Comparison of ENCODE assay signal across 8 cellular contexts in genomic region chr2:229900514-229900913, GRCh38. TPM values are rescaled to one million over a fixed set of nuclear protein-coding genes. Genes with fewer than 3 reads are reported as not detected.
A peak's percentile ranks its signal among the peaks of the same experiment; 100 is the strongest.
DNase-seq lines count a peak whose midpoint lies in the region; ATAC-seq, FAIRE-seq and TF ChIP-seq lines count a peak whose summit lies in the region.
"Not testable (repeated sequence)": the region's sequence is repeated elsewhere in the genome, so short reads cannot be mapped to it uniquely, and the experiment has no call there.

No MANE protein-coding gene starts in this region.

- DNase-seq in A549 (ENCODE audit: low read depth in 1 of 2, low spot score in 1 of 2); GM12878 (ENCODE audit: low read depth, low spot score); cardiac muscle cell (ENCODE audit: low read depth in 1 of 2, low spot score in 1 of 2); HepG2 (ENCODE audit: low spot score); stimulated activated effector memory CD8-positive, alpha-beta T cell treated with anti-CD3 and anti-CD28 coated beads, Interleukin-12 subunit alpha, Interleukin-12 subunit beta, amount 100 ng/mL, for 72 hours (ENCODE audit: low spot score in 2 of 2): not testable (repeated sequence)
- peak; percentile 32 for DNase-seq in activated CD4-positive, alpha-beta T cell treated with anti-CD3 and anti-CD28 coated beads for 36 hours
- DNase-seq in activated CD4-positive, alpha-beta memory T cell treated with anti-CD3 and anti-CD28 coated beads for 36 hours, result peak; percentile 59
- DNase-seq in activated T-cell treated with anti-CD3 and anti-CD28 coated beads, Interleukin-2, amount 50 U/mL, for 72 hours, result peak; percentile 20 to 36

- CTCF ChIA-PET in A549 (lab: Yijun Ruan, JAX), result interaction anchor here (0.6 to 1.4 kb wide), 2 partner anchors 8 to 9 kb away, joined by 3 to 7 read pairs; no protein-coding TSS in a partner anchor
- CTCF ChIA-PET in activated CD4-positive, alpha-beta T cell treated with anti-CD3 and anti-CD28 coated beads for 36 hours (lab: Charles Lee), result interaction anchor here (1.0 to 2.7 kb wide), 3 partner anchors 9 to 100 kb away, joined by 3 to 7 read pairs (median 5); no protein-coding TSS in a partner anchor
- CTCF ChIA-PET in activated CD4-positive, alpha-beta memory T cell treated with anti-CD3 and anti-CD28 coated beads for 36 hours (lab: Charles Lee), result interaction anchor here (0.6 to 3.5 kb wide), 4 partner anchors 9 to 1862 kb away, joined by 3 to 15 read pairs (median 4); partner anchors contain the start of genes FBXO36 and TRIP12
- CTCF ChIA-PET in GM12878 (lab: Yijun Ruan, JAX), result interaction anchor here (0.6 to 6.2 kb wide), 6 partner anchors 10 to 119 kb away, joined by 3 to 32 read pairs (median 4); no protein-coding TSS in a partner anchor
- CTCF ChIA-PET in HepG2 (lab: Yijun Ruan, JAX; ENCODE audit: low intra/inter-chr PET ratio, low total read pairs), result not testable (repeated sequence)

- not testable (repeated sequence) for H3K4me3 Mint-ChIP-seq in activated CD4-positive, alpha-beta T cell treated with anti-CD3 and anti-CD28 coated beads for 36 hours; activated CD4-positive, alpha-beta memory T cell treated with anti-CD3 and anti-CD28 coated beads for 36 hours
- peak overlapping the region; percentile 24 to 44 for H3K4me3 Mint-ChIP-seq in activated T-cell treated with anti-CD3 and anti-CD28 coated beads, Interleukin-2, amount 50 U/mL, for 72 hours
- H3K4me3 Mint-ChIP-seq in stimulated activated effector memory CD8-positive, alpha-beta T cell treated with anti-CD3 and anti-CD28 coated beads, Interleukin-12 subunit alpha, Interleukin-12 subunit beta, amount 100 ng/mL, for 72 hours, result peak overlapping the region; percentile 14

- H3K27me3 ChIP-seq in GM12878 (replicated peaks in 1 of 2; ENCODE audit: control insufficient read depth in 2 of 2, insufficient read depth in 2 of 2, low read length in 1 of 2); cardiac muscle cell; HepG2 (ENCODE audit: control insufficient read depth in 1 of 2, insufficient read depth in 2 of 2, low read length in 2 of 2): not testable (repeated sequence)

- peaks cover 63% of the 10 kb centered on the region for H3K4me1 Mint-ChIP-seq in activated CD4-positive, alpha-beta T cell treated with anti-CD3 and anti-CD28 coated beads for 36 hours
- peaks cover 53% of the 10 kb centered on the region for H3K4me1 Mint-ChIP-seq in activated CD4-positive, alpha-beta memory T cell treated with anti-CD3 and anti-CD28 coated beads for 36 hours (ENCODE audit: low read depth)
- H3K4me1 Mint-ChIP-seq in activated T-cell treated with anti-CD3 and anti-CD28 coated beads, Interleukin-2, amount 50 U/mL, for 72 hours (ENCODE audit: low read depth), result peaks cover 59% of the 10 kb centered on the region
- H3K4me1 Mint-ChIP-seq in stimulated activated effector memory CD8-positive, alpha-beta T cell treated with anti-CD3 and anti-CD28 coated beads, Interleukin-12 subunit alpha, Interleukin-12 subunit beta, amount 100 ng/mL, for 72 hours, result peaks cover 48% of the 10 kb centered on the region

- not testable (repeated sequence) for H3K9me3 ChIP-seq in A549; GM12878 (replicated peaks; ENCODE audit: control insufficient read depth, insufficient read depth, low read length); cardiac muscle cell (ENCODE audit: low read depth); HepG2 (ENCODE audit: low read length)

- not testable (repeated sequence) for H2AFZ ChIP-seq in GM12878 (ENCODE audit: control insufficient read depth, low read depth, low read length); HepG2 (ENCODE audit: low read length)

- not testable (repeated sequence) for BruUV-seq in GM12878 (replicated peaks; lab: Mats Ljungman, UMichigan); HepG2 (replicated peaks; lab: Mats Ljungman, UMichigan)

- not testable (repeated sequence) for H3K9ac ChIP-seq in GM12878 (ENCODE audit: control insufficient read depth, insufficient read depth, low read length); HepG2 (ENCODE audit: insufficient read depth, low read depth, low read length)

- peak overlapping the region; percentile 31 for H3K4me2 ChIP-seq in A549
- H3K4me2 ChIP-seq in GM12878 (ENCODE audit: control insufficient read depth, insufficient read depth), result not testable (repeated sequence)
- 0 out of 2 replicates have a peak overlapping the region, but pooled peaks have one; percentile 0 for H3K4me2 ChIP-seq in HepG2 (ENCODE audit: low read depth, low read length)

- H3K79me2 ChIP-seq in GM12878 (ENCODE audit: control insufficient read depth, insufficient read depth, low read length) (peaks cover 83% of the 10 kb centered on the region), HepG2 (ENCODE audit: insufficient read depth, low read length) (peaks cover 90% of the 10 kb centered on the region)

- H3K36me3 ChIP-seq in GM12878 (ENCODE audit: control insufficient read depth in 2 of 2, insufficient read depth in 2 of 2, low read length in 1 of 2), result peaks cover 5 to 25% of the 10 kb centered on the region in 2 experiments
- not testable (repeated sequence) for H3K36me3 ChIP-seq in cardiac muscle cell
- H3K36me3 ChIP-seq in HepG2 (replicated peaks in 1 of 2; ENCODE audit: control insufficient read depth in 1 of 2, insufficient read depth in 2 of 2, low read length in 2 of 2), result peaks cover 4 to 26% of the 10 kb centered on the region in 2 experiments; a peak in 4 of 5 replicates

- in situ Hi-C loops in GM12878 (cut with MboI); HepG2 (cut with HindIII; ENCODE audit: extremely low pct_ligation_motif_present, low pct_unique_long_range_greater_than_20kb): not testable (repeated sequence)

- not testable (repeated sequence) for TF ChIP-seq RAD21 in A549 (conservative IDR thresholded peaks at IDR 0.05 in 1 of 2, IDR thresholded peaks at IDR 0.05 in 1 of 2); GM12878 (IDR thresholded peaks at IDR 0.05; ENCODE audit: insufficient read depth, low read depth, low read length); HepG2 (CRISPR knock-in tag; IDR thresholded peaks at IDR 0.05)

- RAD21 ChIA-PET in GM12878 (lab: Charles Lee; ENCODE audit: unreplicated experiment), result interaction anchor here (1.4 kb wide), 1 partner anchor 11 kb away, joined by 3 read pairs; no protein-coding TSS in a partner anchor

- H3K9me3 Mint-ChIP-seq in activated CD4-positive, alpha-beta T cell treated with anti-CD3 and anti-CD28 coated beads for 36 hours (ENCODE audit: low read depth); activated CD4-positive, alpha-beta memory T cell treated with anti-CD3 and anti-CD28 coated beads for 36 hours; activated T-cell treated with anti-CD3 and anti-CD28 coated beads, Interleukin-2, amount 50 U/mL, for 72 hours; stimulated activated effector memory CD8-positive, alpha-beta T cell treated with anti-CD3 and anti-CD28 coated beads, Interleukin-12 subunit alpha, Interleukin-12 subunit beta, amount 100 ng/mL, for 72 hours: not testable (repeated sequence)

- H3K4me3 ChIP-seq in A549; GM12878; cardiac muscle cell; HepG2 (replicated peaks in 1 of 3; ENCODE audit: insufficient read depth in 1 of 3, low read depth in 2 of 3, low read length in 3 of 3): not testable (repeated sequence)

- not testable (repeated sequence) for ATAC-seq in A549, GM12878, HepG2
- ATAC-seq in activated CD4-positive, alpha-beta T cell treated with anti-CD3 and anti-CD28 coated beads for 36 hours, result peak; percentile 38
- ATAC-seq in activated T-cell treated with anti-CD3 and anti-CD28 coated beads, Interleukin-2, amount 50 U/mL, for 72 hours (replicated peaks in 1 of 2), result peak; percentile 56 to 67
- peak; percentile 53 for ATAC-seq in stimulated activated effector memory CD8-positive, alpha-beta T cell treated with anti-CD3 and anti-CD28 coated beads, Interleukin-12 subunit alpha, Interleukin-12 subunit beta, amount 100 ng/mL, for 72 hours

- H3K4me1 ChIP-seq in A549 (peaks cover 27% of the 10 kb centered on the region), cardiac muscle cell (ENCODE audit: low read depth) (peaks cover 17% of the 10 kb centered on the region), HepG2 (ENCODE audit: insufficient read depth, low read length) (peaks cover 24% of the 10 kb centered on the region)
- H3K4me1 ChIP-seq in GM12878 (ENCODE audit: control insufficient read depth, insufficient read depth, low read length), result not testable (repeated sequence)

- not testable (repeated sequence) for TF ChIP-seq POLR2A in A549 (IDR thresholded peaks at IDR 0.05; ENCODE audit: low read length); GM12878 (IDR thresholded peaks at IDR 0.05; ENCODE audit: low read depth, low read length); HepG2 (IDR thresholded peaks at IDR 0.05; ENCODE audit: insufficient read depth in 1 of 2, low read depth in 2 of 2, low read length in 2 of 2)

- not testable (repeated sequence) for H3K27ac Mint-ChIP-seq in activated CD4-positive, alpha-beta T cell treated with anti-CD3 and anti-CD28 coated beads for 36 hours; activated T-cell treated with anti-CD3 and anti-CD28 coated beads, Interleukin-2, amount 50 U/mL, for 72 hours
- H3K27ac Mint-ChIP-seq in activated CD4-positive, alpha-beta memory T cell treated with anti-CD3 and anti-CD28 coated beads for 36 hours, result peak overlapping the region; percentile 8
- H3K27ac Mint-ChIP-seq in stimulated activated effector memory CD8-positive, alpha-beta T cell treated with anti-CD3 and anti-CD28 coated beads, Interleukin-12 subunit alpha, Interleukin-12 subunit beta, amount 100 ng/mL, for 72 hours, result peak overlapping the region; percentile 78

- H3K27me3 Mint-ChIP-seq in activated CD4-positive, alpha-beta T cell treated with anti-CD3 and anti-CD28 coated beads for 36 hours; activated CD4-positive, alpha-beta memory T cell treated with anti-CD3 and anti-CD28 coated beads for 36 hours; activated T-cell treated with anti-CD3 and anti-CD28 coated beads, Interleukin-2, amount 50 U/mL, for 72 hours (ENCODE audit: low read depth): not testable (repeated sequence)

- SMC1A ChIA-PET in GM12878 (lab: Charles Lee; ENCODE audit: uncharacterized antibody, unreplicated experiment), result interaction anchor here (0.8 to 1.5 kb wide), 3 partner anchors 9 to 99 kb away, joined by 3 to 4 read pairs (median 3); no protein-coding TSS in a partner anchor

- 88% methylated on average over 9 of the region's 9 CpGs for WGBS in A549 (ENCODE audit: missing lambda C conversion rate)
- WGBS in GM12878 (ENCODE audit: insufficient coverage, insufficient replicate concordance, low lambda C conversion rate, missing lambda C conversion rate), result 39% methylated on average over 9 of the region's 9 CpGs
- 94% methylated on average over 9 of the region's 9 CpGs for WGBS in HepG2 (ENCODE audit: low lambda C conversion rate)

- FAIRE-seq in A549 (lab: Jason Lieb, UNC); GM12878 (lab: Jason Lieb, UNC); HepG2 (lab: Jason Lieb, UNC): not testable (repeated sequence)

- H4K20me1 ChIP-seq in GM12878 (ENCODE audit: control insufficient read depth, insufficient read depth), result not testable (repeated sequence)
- H4K20me1 ChIP-seq in HepG2 (ENCODE audit: insufficient read depth, low read length), result peaks cover 53% of the 10 kb centered on the region

- POLR2A ChIA-PET in A549 (lab: Yijun Ruan, JAX), result not testable (repeated sequence)
- POLR2A ChIA-PET in activated CD4-positive, alpha-beta T cell treated with anti-CD3 and anti-CD28 coated beads for 36 hours (lab: Charles Lee), result interaction anchor here (1.2 kb wide), 1 partner anchor 20 kb away, joined by 3 read pairs; no protein-coding TSS in a partner anchor
- POLR2A ChIA-PET in activated CD4-positive, alpha-beta memory T cell treated with anti-CD3 and anti-CD28 coated beads for 36 hours (lab: Charles Lee), result interaction anchor here (0.6 to 0.8 kb wide), 3 partner anchors 13 to 78 kb away, joined by 3 to 5 read pairs (median 4); no protein-coding TSS in a partner anchor
- POLR2A ChIA-PET in GM12878 (lab: Charles Lee) (interaction anchor here (0.6 kb wide), 1 partner anchor 14 kb away, joined by 3 read pairs; no protein-coding TSS in a partner anchor), HepG2 (lab: Yijun Ruan, JAX) (interaction anchor here (2.1 kb wide), 1 partner anchor 20 kb away, joined by 6 read pairs; no protein-coding TSS in a partner anchor)

- TF ChIP-seq CTCF in A549 (IDR thresholded peaks at IDR 0.05); GM12878 (IDR thresholded peaks at IDR 0.05 in 2 of 3, conservative IDR thresholded peaks at IDR 0.05 in 1 of 3; ENCODE audit: control insufficient read depth in 2 of 3, extremely low read depth in 1 of 3, insufficient read depth in 1 of 3, low read depth in 3 of 3, low read length in 3 of 3); cardiac muscle cell (IDR thresholded peaks at IDR 0.05; ENCODE audit: low read depth, low read length); HepG2 (CRISPR knock-in tag; IDR thresholded peaks at IDR 0.05): not testable (repeated sequence)

- peaks cover 32% of the 10 kb centered on the region for H3K36me3 Mint-ChIP-seq in activated CD4-positive, alpha-beta T cell treated with anti-CD3 and anti-CD28 coated beads for 36 hours (ENCODE audit: low read depth)
- peaks cover 11% of the 10 kb centered on the region for H3K36me3 Mint-ChIP-seq in activated CD4-positive, alpha-beta memory T cell treated with anti-CD3 and anti-CD28 coated beads for 36 hours
- peaks cover 3 to 18% of the 10 kb centered on the region in 2 donors for H3K36me3 Mint-ChIP-seq in activated T-cell treated with anti-CD3 and anti-CD28 coated beads, Interleukin-2, amount 50 U/mL, for 72 hours (ENCODE audit: insufficient read depth in 2 of 2)
- peaks cover 72% of the 10 kb centered on the region for H3K36me3 Mint-ChIP-seq in stimulated activated effector memory CD8-positive, alpha-beta T cell treated with anti-CD3 and anti-CD28 coated beads, Interleukin-12 subunit alpha, Interleukin-12 subunit beta, amount 100 ng/mL, for 72 hours

- intact Hi-C loops in activated CD4-positive, alpha-beta T cell treated with anti-CD3 and anti-CD28 coated beads for 36 hours (cut with DNase I, micrococcal nuclease); GM12878 (cut with micrococcal nuclease; ENCODE audit: unreplicated experiment); HepG2 (cut with micrococcal nuclease; ENCODE audit: unreplicated experiment): not testable (repeated sequence)
- intact Hi-C loops in activated CD4-positive, alpha-beta memory T cell treated with anti-CD3 and anti-CD28 coated beads for 36 hours (cut with micrococcal nuclease), result loop anchor here (1.0 kb wide), 1 partner anchor 78 kb away; no protein-coding TSS in a partner anchor

- H3K27ac ChIP-seq in A549; GM12878 (ENCODE audit: control insufficient read depth, insufficient read depth); HepG2 (ENCODE audit: extremely low read length, insufficient read depth, low read length): not testable (repeated sequence)
- peak overlapping the region; percentile 29 for H3K27ac ChIP-seq in cardiac muscle cell

- not testable (repeated sequence) for TF ChIP-seq EP300 in A549 (IDR thresholded peaks at IDR 0.05); GM12878 (IDR thresholded peaks at IDR 0.05; ENCODE audit: borderline replicate concordance in 1 of 2, control insufficient read depth in 1 of 2, low read depth in 2 of 2, low read length in 2 of 2); HepG2 (IDR thresholded peaks at IDR 0.05; ENCODE audit: low read depth in 2 of 2, low read length in 2 of 2); HepG2 (CRISPR knock-in tag; IDR thresholded peaks at IDR 0.05; ENCODE audit: borderline replicate concordance)

RNA-seq across cellular contexts. Expression of gene TRIP12, which starts 21.3 kb away (rescaled TPM):
- polyA plus RNA-seq in A549 (2011; rRNA removed), result 132 and 151 TPM in 2 replicates
- polyA plus RNA-seq in A549 (2012; cell fraction: cytosol; rRNA removed), result 18.2 and 20.7 TPM in 2 replicates
- polyA plus RNA-seq in A549 (2012; cell fraction: nucleus; rRNA removed), result 22.8 and 34.9 TPM in 2 replicates
- polyA plus RNA-seq in A549 (2017; fragmentation: RNase III; extraction: RNeasy Plus Mini Kit Qiagen cat#74134 plus additional on column Dnase treatment), result 103 to 122 TPM (median 117 TPM) in 3 replicates
- 366 and 396 TPM in 2 replicates for polyA minus RNA-seq in A549 (2011; rRNA and poly(A)+ RNA removed)
- total RNA-seq in activated CD4-positive, alpha-beta T cell treated with anti-CD3 and anti-CD28 coated beads for 36 hours, result 100 to 1,000 TPM; 231 to 382 TPM
- 100 to 1,000 TPM; 226 to 253 TPM for total RNA-seq in activated CD4-positive, alpha-beta memory T cell treated with anti-CD3 and anti-CD28 coated beads for 36 hours
- 100 to 1,000 TPM; 235 to 250 TPM for total RNA-seq in activated T-cell treated with anti-CD3 and anti-CD28 coated beads, Interleukin-2, amount 50 U/mL, for 72 hours
- total RNA-seq in GM12878 (2013; cell fraction: nucleolus; rRNA removed), result 384 and 392 TPM in 2 replicates
- total RNA-seq in GM12878 (2014; rRNA removed), result 108 and 122 TPM in 2 replicates
- total RNA-seq in GM12878 (2014; rRNA removed; fragmentation: Illumina TruSeq; extraction: Trizol), result 197 and 200 TPM in 2 replicates
- 196 and 207 TPM in 2 replicates for total RNA-seq in GM12878 (2021)
- 51.0 TPM for polyA plus RNA-seq in GM12878 (2011; ENCODE audit: low read depth)
- polyA plus RNA-seq in GM12878 (2011; rRNA removed), result 122 and 164 TPM in 2 replicates
- polyA plus RNA-seq in GM12878 (2011; cell fraction: cytosol; rRNA removed), result 52.6 and 69.0 TPM in 2 replicates
- polyA plus RNA-seq in GM12878 (2011; cell fraction: nucleus; rRNA removed), result 130 and 178 TPM in 2 replicates
- 62.5 and 70.7 TPM in 2 replicates for polyA plus RNA-seq in GM12878 (2012)
- polyA plus RNA-seq in GM12878 (2014; fragmentation: Illumina TruSeq; extraction: Trizol), result 144 and 154 TPM in 2 replicates
- polyA plus RNA-seq in GM12878 (2014; fragmentation: Nextera tagmentation; extraction: Ambion mirVana), result 10 to 100 TPM; 23.1 to 23.9 TPM
- 75.0 and 76.8 TPM in 2 replicates for polyA plus RNA-seq in GM12878 (2014; rRNA removed)
- 10 to 100 TPM; 85.5 to 86.0 TPM for polyA plus RNA-seq in GM12878 (2016; fragmentation: Nextera tagmentation; extraction: Ambion mirVana)
- polyA minus RNA-seq in GM12878 (2011; rRNA and poly(A)+ RNA removed), result 368 and 403 TPM in 2 replicates
- polyA minus RNA-seq in GM12878 (2011; cell fraction: cytosol; rRNA and poly(A)+ RNA removed), result 125 and 133 TPM in 2 replicates
- 186 and 316 TPM in 2 replicates for polyA minus RNA-seq in GM12878 (2011; cell fraction: nucleus; rRNA and poly(A)+ RNA removed)
- total RNA-seq in cardiac muscle cell, result 92.6 and 190 TPM in 2 replicates
- 57.5 and 81.8 TPM in 2 replicates for polyA plus RNA-seq in cardiac muscle cell
- total RNA-seq in HepG2 (2016; rRNA removed; fragmentation: Illumina TruSeq; extraction: Trizol), result 153 and 257 TPM in 2 replicates
- total RNA-seq in HepG2 (2016; cell fraction: cytosol; rRNA removed; fragmentation: Illumina TruSeq; extraction: Trizol; ENCODE audit: low read depth), result 75.6 and 85.5 TPM in 2 replicates
- total RNA-seq in HepG2 (2016; cell fraction: insoluble cytoplasmic fraction; rRNA removed; fragmentation: Illumina TruSeq; extraction: Trizol), result 145 and 246 TPM in 2 replicates
- total RNA-seq in HepG2 (2016; cell fraction: membrane; rRNA removed; fragmentation: Illumina TruSeq; extraction: Trizol), result 97.0 and 102 TPM in 2 replicates
- total RNA-seq in HepG2 (2016; cell fraction: nucleus; rRNA removed; fragmentation: Illumina TruSeq; extraction: Trizol), result 186 and 205 TPM in 2 replicates
- 56.8 and 72.1 TPM in 2 replicates for polyA plus RNA-seq in HepG2 (2011; rRNA removed)
- 25.2 and 33.4 TPM in 2 replicates for polyA plus RNA-seq in HepG2 (2011; cell fraction: cytosol; rRNA removed)
- polyA plus RNA-seq in HepG2 (2011; cell fraction: nucleus; rRNA removed), result 102 and 112 TPM in 2 replicates
- 70.4 and 84.2 TPM in 2 replicates for polyA plus RNA-seq in HepG2 (2012)
- 2.6 and 2.8 TPM in 2 replicates for polyA plus RNA-seq in HepG2 (2016; cell fraction: cytosol; fragmentation: Illumina TruSeq; extraction: Trizol; ENCODE audit: low read depth)
- 104 and 118 TPM in 2 replicates for polyA plus RNA-seq in HepG2 (2016; cell fraction: insoluble cytoplasmic fraction; fragmentation: Illumina TruSeq; extraction: Trizol; ENCODE audit: low read depth)
- polyA plus RNA-seq in HepG2 (2016; cell fraction: membrane; fragmentation: Illumina TruSeq; extraction: Trizol; ENCODE audit: low read depth), result 9.5 and 10.0 TPM in 2 replicates
- polyA plus RNA-seq in HepG2 (2016; cell fraction: nucleus; fragmentation: Illumina TruSeq; extraction: Trizol; ENCODE audit: insufficient read depth, low read depth), result 135 and 150 TPM in 2 replicates
- polyA minus RNA-seq in HepG2 (2011; rRNA and poly(A)+ RNA removed; ENCODE audit: low replicate concordance), result 217 and 262 TPM in 2 replicates
- 162 and 168 TPM in 2 replicates for polyA minus RNA-seq in HepG2 (2011; cell fraction: cytosol; rRNA and poly(A)+ RNA removed)
- 435 and 493 TPM in 2 replicates for polyA minus RNA-seq in HepG2 (2011; cell fraction: nucleus; rRNA and poly(A)+ RNA removed)

RNA-seq across cellular contexts. Expression of gene FBXO36, which starts 21.8 kb away (rescaled TPM):
- polyA plus RNA-seq in A549 (2011; rRNA removed), result 5.5 and 5.7 TPM in 2 replicates
- polyA plus RNA-seq in A549 (2012; cell fraction: cytosol; rRNA removed), result 1.1 and 1.5 TPM in 2 replicates
- 0.77 and 1.3 TPM in 2 replicates for polyA plus RNA-seq in A549 (2012; cell fraction: nucleus; rRNA removed)
- polyA plus RNA-seq in A549 (2017; fragmentation: RNase III; extraction: RNeasy Plus Mini Kit Qiagen cat#74134 plus additional on column Dnase treatment), result 2.0 to 2.1 TPM (median 2.0 TPM) in 3 replicates
- 2.9 and 4.6 TPM in 2 replicates for polyA minus RNA-seq in A549 (2011; rRNA and poly(A)+ RNA removed)
- 1 to 10 TPM; 1.5 to 2.0 TPM for total RNA-seq in activated CD4-positive, alpha-beta T cell treated with anti-CD3 and anti-CD28 coated beads for 36 hours
- 1 to 10 TPM; 1.5 TPM for total RNA-seq in activated CD4-positive, alpha-beta memory T cell treated with anti-CD3 and anti-CD28 coated beads for 36 hours
- total RNA-seq in activated T-cell treated with anti-CD3 and anti-CD28 coated beads, Interleukin-2, amount 50 U/mL, for 72 hours, result 1 to 10 TPM; 1.7 to 2.1 TPM
- total RNA-seq in GM12878 (2013; cell fraction: nucleolus; rRNA removed), result 1.4 and 2.3 TPM in 2 replicates
- 1.4 and 2.1 TPM in 2 replicates for total RNA-seq in GM12878 (2014; rRNA removed)
- 1.7 and 1.9 TPM in 2 replicates for total RNA-seq in GM12878 (2014; rRNA removed; fragmentation: Illumina TruSeq; extraction: Trizol)
- total RNA-seq in GM12878 (2021), result 0.82 and 1.0 TPM in 2 replicates
- 0.46 TPM for polyA plus RNA-seq in GM12878 (2011; ENCODE audit: low read depth)
- polyA plus RNA-seq in GM12878 (2011; rRNA removed), result 0.79 and 0.94 TPM in 2 replicates
- polyA plus RNA-seq in GM12878 (2011; cell fraction: cytosol; rRNA removed), result 0.43 and 0.50 TPM in 2 replicates
- polyA plus RNA-seq in GM12878 (2011; cell fraction: nucleus; rRNA removed), result 0.32 and 0.37 TPM in 2 replicates
- polyA plus RNA-seq in GM12878 (2012), result 0.32 and 0.52 TPM in 2 replicates
- 1.1 and 1.7 TPM in 2 replicates for polyA plus RNA-seq in GM12878 (2014; fragmentation: Illumina TruSeq; extraction: Trizol)
- polyA plus RNA-seq in GM12878 (2014; fragmentation: Nextera tagmentation; extraction: Ambion mirVana), result 1 to 10 TPM; 1.7 to 2.7 TPM
- polyA plus RNA-seq in GM12878 (2014; rRNA removed), result 0.95 and 1.1 TPM in 2 replicates
- 1 to 10 TPM; 1.3 to 1.4 TPM for polyA plus RNA-seq in GM12878 (2016; fragmentation: Nextera tagmentation; extraction: Ambion mirVana)
- polyA minus RNA-seq in GM12878 (2011; rRNA and poly(A)+ RNA removed), result 0.62 and 0.73 TPM in 2 replicates
- 0.40 TPM in 1 of 2 replicates, not detected in the other for polyA minus RNA-seq in GM12878 (2011; cell fraction: cytosol; rRNA and poly(A)+ RNA removed)
- 0.12 TPM in 1 of 2 replicates, not detected in the other for polyA minus RNA-seq in GM12878 (2011; cell fraction: nucleus; rRNA and poly(A)+ RNA removed)
- total RNA-seq in cardiac muscle cell, result 2.8 and 5.7 TPM in 2 replicates
- polyA plus RNA-seq in cardiac muscle cell, result 4.8 and 10.1 TPM in 2 replicates
- 2.8 and 4.0 TPM in 2 replicates for total RNA-seq in HepG2 (2016; rRNA removed; fragmentation: Illumina TruSeq; extraction: Trizol)
- total RNA-seq in HepG2 (2016; cell fraction: cytosol; rRNA removed; fragmentation: Illumina TruSeq; extraction: Trizol; ENCODE audit: low read depth), result 0.61 and 0.62 TPM in 2 replicates
- 2.9 and 3.9 TPM in 2 replicates for total RNA-seq in HepG2 (2016; cell fraction: insoluble cytoplasmic fraction; rRNA removed; fragmentation: Illumina TruSeq; extraction: Trizol)
- total RNA-seq in HepG2 (2016; cell fraction: membrane; rRNA removed; fragmentation: Illumina TruSeq; extraction: Trizol), result 1.4 and 1.5 TPM in 2 replicates
- total RNA-seq in HepG2 (2016; cell fraction: nucleus; rRNA removed; fragmentation: Illumina TruSeq; extraction: Trizol), result 2.1 and 2.5 TPM in 2 replicates
- 2.1 and 2.8 TPM in 2 replicates for polyA plus RNA-seq in HepG2 (2011; rRNA removed)
- 1.7 and 2.1 TPM in 2 replicates for polyA plus RNA-seq in HepG2 (2011; cell fraction: cytosol; rRNA removed)
- polyA plus RNA-seq in HepG2 (2011; cell fraction: nucleus; rRNA removed), result 0.68 and 0.79 TPM in 2 replicates
- 1.7 TPM in 2 replicates for polyA plus RNA-seq in HepG2 (2012)
- polyA plus RNA-seq in HepG2 (2016; cell fraction: cytosol; fragmentation: Illumina TruSeq; extraction: Trizol; ENCODE audit: low read depth), result 0.36 and 0.38 TPM in 2 replicates
- 2.8 and 3.6 TPM in 2 replicates for polyA plus RNA-seq in HepG2 (2016; cell fraction: insoluble cytoplasmic fraction; fragmentation: Illumina TruSeq; extraction: Trizol; ENCODE audit: low read depth)
- 0.76 and 0.81 TPM in 2 replicates for polyA plus RNA-seq in HepG2 (2016; cell fraction: membrane; fragmentation: Illumina TruSeq; extraction: Trizol; ENCODE audit: low read depth)
- 2.5 and 2.6 TPM in 2 replicates for polyA plus RNA-seq in HepG2 (2016; cell fraction: nucleus; fragmentation: Illumina TruSeq; extraction: Trizol; ENCODE audit: insufficient read depth, low read depth)
- 1.1 and 2.9 TPM in 2 replicates for polyA minus RNA-seq in HepG2 (2011; rRNA and poly(A)+ RNA removed; ENCODE audit: low replicate concordance)
- polyA minus RNA-seq in HepG2 (2011; cell fraction: cytosol; rRNA and poly(A)+ RNA removed), result 1.3 and 2.2 TPM in 2 replicates
- 1.9 and 2.2 TPM in 2 replicates for polyA minus RNA-seq in HepG2 (2011; cell fraction: nucleus; rRNA and poly(A)+ RNA removed)
